In genomic region chr17:41648411-41649195, GRCh38 we compare ENCODE assay signal across 8 cellular contexts. TPM values are rescaled to one million over a fixed set of nuclear protein-coding genes. Genes with fewer than 3 reads are reported as not detected.
DNase-seq lines count a peak whose midpoint lies in the region; ATAC-seq and TF ChIP-seq lines count a peak whose summit lies in the region.

No MANE protein-coding gene starts in this region.

- TF ChIP-seq CTCF in HFFc6 (IDR thresholded peaks at IDR 0.05) = peak; percentile 88

- peak; percentile 88 to 92 for ATAC-seq in activated CD4-positive, CD25-positive, alpha-beta regulatory T cell treated with anti-CD3 and anti-CD28 coated beads, Interleukin-2, amount 50 U/mL, for 24 hours
- ATAC-seq in HG03432 (IDR thresholded peaks at IDR 0.05; ENCODE audit: unreplicated experiment) = no peak

- H3K4me1 Mint-ChIP-seq in HFFc6 (ENCODE audit: low read depth) = peaks cover 24% of the 10 kb centered on the region

- H3K36me3 Mint-ChIP-seq in HFFc6 (ENCODE audit: low read depth) = no peaks in the 10 kb centered on the region

- H3K4me3 Mint-ChIP-seq in HFFc6 = peak overlapping the region; percentile 80

- no peaks in the 10 kb centered on the region for H3K9me3 Mint-ChIP-seq in HFFc6

- peak overlapping the region; percentile 81 for H3K27ac Mint-ChIP-seq in HFFc6

- H3K27me3 Mint-ChIP-seq in HFFc6 (ENCODE audit: insufficient read depth) = no peaks in the 10 kb centered on the region; the same call in none of the 2 replicates

- DNase-seq in COLO829 (ENCODE audit: low spot score) (peak; percentile 72), HFFc6 (peak; percentile 71), NCI-H2227 treated with DMSO at 0.1 percent for 48 hours (lab: John Stamatoyannopoulos, UW) (peak; percentile 73), islet precursor cell (peak; percentile 95)
- DNase-seq in central memory CD4-positive, alpha-beta T cell = peak; percentile 75
- peak; percentile 88 for DNase-seq in stimulated activated CD4-positive, alpha-beta T cell treated with anti-CD3 and anti-CD28 coated beads, Interleukin-12 subunit alpha, Interleukin-12 subunit beta, amount 100 ng/mL, for 4 hours

RNA-seq across cellular contexts. Expression of gene KRT17, which starts 24.2 kb away (rescaled TPM):
- 1 to 10 TPM; 1.0 to 3.9 (median 2.9) TPM for total RNA-seq in HFFc6 (2021; fragmentation: NEBNext Ultra II Directional; extraction: Animal tissue kit (Norgen Biotek cat#: 25700))

RNA-seq across cellular contexts. Expression of gene KRT16, which starts 36.0 kb away (rescaled TPM):
- under 1 TPM in 4 of 6 experiments, not detected in 2; 0.11 to 0.47 (median 0.17) TPM for total RNA-seq in HFFc6 (2021; fragmentation: NEBNext Ultra II Directional; extraction: Animal tissue kit (Norgen Biotek cat#: 25700))

RNA-seq across cellular contexts. Expression of gene EIF1, which starts 40.1 kb away (rescaled TPM):
- 100 to 1,000 TPM; 723 to 810 (median 781) TPM for total RNA-seq in HFFc6 (2021; fragmentation: NEBNext Ultra II Directional; extraction: Animal tissue kit (Norgen Biotek cat#: 25700))
